13 cellular contexts compared by ENCODE assay signal in the genomic region with DNA sequence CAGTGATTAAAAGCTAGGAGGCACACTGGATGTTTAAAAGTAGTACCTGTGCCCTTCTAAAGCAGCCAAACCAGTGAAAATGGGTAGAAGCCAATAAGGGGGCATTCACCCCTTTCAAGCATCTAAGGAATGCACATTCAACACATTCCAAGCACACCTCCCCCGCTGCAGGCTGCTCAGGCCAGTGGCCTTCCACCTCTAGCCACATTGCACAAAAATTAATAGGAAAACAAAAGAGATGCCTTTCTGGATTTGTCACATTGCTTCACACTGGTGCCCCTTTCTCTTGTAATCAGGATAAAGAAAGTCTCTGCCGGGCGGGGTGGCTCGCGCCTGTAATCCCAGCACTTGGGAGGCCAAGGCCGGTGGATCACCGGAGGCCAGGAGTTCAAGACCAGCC.
DNase-seq lines count a peak whose midpoint lies in the region; ATAC-seq and TF ChIP-seq lines count a peak whose summit lies in the region.
"Had no signal": no experiment of that assay in that cellular context is flagged by ENCODE, and none has a peak within 500 bp of the region (broad histone marks: within the 10 kb centered on the region; RNA-seq: fewer than 3 reads in every experiment).

No MANE protein-coding gene starts in this region.

- no TSS peak for BruUV-seq in Caco-2 (replicated peaks; lab: Mats Ljungman, UMichigan)
- no TSS peak for BruUV-seq in OCI-LY7 (replicated peaks; lab: Mats Ljungman, UMichigan)

- H3K27ac Mint-ChIP-seq in Caco-2 (ENCODE audit: unreplicated experiment): peak overlapping the region; percentile 84
- H3K27ac Mint-ChIP-seq in mesothelial cell of epicardium: peak overlapping the region; percentile 88
- H3K27ac Mint-ChIP-seq: B cell had no signal

- TF ChIP-seq CTCF in Caco-2 (IDR thresholded peaks at IDR 0.05; ENCODE audit: insufficient read depth in 1 of 2, low read depth in 1 of 2, low read length in 1 of 2, severe bottlenecking in 1 of 2, unreplicated experiment in 1 of 2): no peak
- no peak for TF ChIP-seq CTCF in mesothelial cell of epicardium (IDR thresholded peaks at IDR 0.05; ENCODE audit: unreplicated experiment)
- TF ChIP-seq CTCF in OCI-LY7 (conservative IDR thresholded peaks at IDR 0.05; ENCODE audit: low read length): no peak

- no peaks in the 10 kb centered on the region for H3K36me3 ChIP-seq in Caco-2 (ENCODE audit: control insufficient read depth, insufficient read depth, low read length)
- H3K36me3 ChIP-seq in ectodermal cell (ENCODE audit: control insufficient read depth, insufficient read depth, low read length): no peaks in the 10 kb centered on the region
- H3K36me3 ChIP-seq in OCI-LY7 (ENCODE audit: insufficient read depth, low read length): no peaks in the 10 kb centered on the region
- H3K36me3 ChIP-seq: vagina had no signal

- H2AFZ ChIP-seq in OCI-LY7 (ENCODE audit: low read length): no peak overlapping the region

- H3K9me3 ChIP-seq in Caco-2: no peaks in the 10 kb centered on the region
- no peaks in the 10 kb centered on the region for H3K9me3 ChIP-seq in ectodermal cell (ENCODE audit: control insufficient read depth, low read length)
- H3K9me3 ChIP-seq in OCI-LY7 (ENCODE audit: low read length): no peaks in the 10 kb centered on the region
- H3K9me3 ChIP-seq: vagina had no signal

- H3K36me3 Mint-ChIP-seq in Caco-2 (ENCODE audit: insufficient read depth, unreplicated experiment): peaks cover 9% of the 10 kb centered on the region
- H3K36me3 Mint-ChIP-seq in mesothelial cell of epicardium: peaks cover 5% of the 10 kb centered on the region

- intact Hi-C loops in Caco-2 (cut with micrococcal nuclease; ENCODE audit: unreplicated experiment): no loop called here
- intact Hi-C loops in OCI-LY7 (cut with micrococcal nuclease; ENCODE audit: unreplicated experiment): no loop called here

- no peaks in the 10 kb centered on the region for H3K9me2 ChIP-seq in OCI-LY7 (ENCODE audit: insufficient read depth, low read length)

- H3K27me3 ChIP-seq in Caco-2 (replicated peaks; ENCODE audit: control insufficient read depth, insufficient read depth, low read length): no peaks in the 10 kb centered on the region
- H3K27me3 ChIP-seq in ectodermal cell (ENCODE audit: control insufficient read depth, insufficient read depth, low read length, poor library complexity, severe bottlenecking): no peaks in the 10 kb centered on the region
- H3K27me3 ChIP-seq: vagina had no signal

- H3K4me1 ChIP-seq in Caco-2: peaks cover 16% of the 10 kb centered on the region
- peaks cover 3% of the 10 kb centered on the region for H3K4me1 ChIP-seq in ectodermal cell (ENCODE audit: control insufficient read depth, insufficient read depth, low read length)
- H3K4me1 ChIP-seq in OCI-LY7 (ENCODE audit: insufficient read depth, low read length, poor library complexity, severe bottlenecking): no peaks in the 10 kb centered on the region

- POLR2A ChIA-PET in Caco-2 (lab: Charles Lee): no interaction called here
- POLR2A ChIA-PET in OCI-LY7 (lab: Charles Lee): interaction anchor here (1.3 to 1.6 kb wide), 2 partner anchors 9 to 16 kb away, joined by 3 to 4 read pairs; no protein-coding TSS in a partner anchor

- no peaks in the 10 kb centered on the region for H3K27me3 Mint-ChIP-seq in Caco-2 (ENCODE audit: insufficient read depth, unreplicated experiment)
- no peaks in the 10 kb centered on the region for H3K27me3 Mint-ChIP-seq in mesothelial cell of epicardium (ENCODE audit: low read depth)
- H3K27me3 Mint-ChIP-seq: B cell had no signal

- no peaks in the 10 kb centered on the region for H3K9me3 Mint-ChIP-seq in Caco-2 (ENCODE audit: unreplicated experiment)
- H3K9me3 Mint-ChIP-seq in mesothelial cell of epicardium: no peaks in the 10 kb centered on the region

- DNase-seq in Caco-2: peak; percentile 72 to 82
- DNase-seq in M059J (ENCODE audit: low read depth): peak; percentile 93
- DNase-seq in mesothelial cell of epicardium (ENCODE audit: low spot score in 2 of 2, unreplicated experiment in 2 of 2): no peak
- DNase-seq in NCI-H510A treated with DMSO at 0.1 percent for 48 hours (lab: John Stamatoyannopoulos, UW): no peak
- DNase-seq in OCI-LY7 (ENCODE audit: low spot score): no peak
- DNase-seq: activated T-cell treated with anti-CD3 and anti-CD28 coated beads, Interleukin-2, amount 50 U/mL, for 1 hour; caudate nucleus; NCI-H526 treated with DMSO at 0.1 percent for 48 hours had no signal

- WGBS in ectodermal cell, 2 experiments: 79% methylated on average over 7 of the region's 7 CpGs

- no peaks in the 10 kb centered on the region for H3K79me2 ChIP-seq in OCI-LY7 (ENCODE audit: insufficient read depth, low read depth, low read length)

- CTCF ChIA-PET in Caco-2 (lab: Charles Lee): no interaction called here
- CTCF ChIA-PET in OCI-LY7 (lab: Charles Lee; ENCODE audit: unreplicated experiment): no interaction called here

- H4K20me1 ChIP-seq in OCI-LY7 (ENCODE audit: insufficient read depth, low read length): no peaks in the 10 kb centered on the region

- H3K4me3 ChIP-seq in Caco-2 (ENCODE audit: low read depth, low read length): no peak overlapping the region
- no peak overlapping the region for H3K4me3 ChIP-seq in ectodermal cell (ENCODE audit: insufficient read depth, low read depth, low read length)
- no peak overlapping the region for H3K4me3 ChIP-seq in OCI-LY7 (ENCODE audit: low read depth, low read length, poor library complexity, severe bottlenecking)
- H3K4me3 ChIP-seq: vagina had no signal

- H3K4me1 Mint-ChIP-seq in Caco-2 (ENCODE audit: low read depth, unreplicated experiment) (peaks cover 11% of the 10 kb centered on the region), mesothelial cell of epicardium (peaks cover 55% of the 10 kb centered on the region)
- H3K4me1 Mint-ChIP-seq: B cell had no signal

- H3K4me2 ChIP-seq in OCI-LY7 (ENCODE audit: low read length): no peak overlapping the region

- H3K4me3 Mint-ChIP-seq in Caco-2 (ENCODE audit: unreplicated experiment) (peak overlapping the region; percentile 22), mesothelial cell of epicardium (no peak overlapping the region)
- H3K4me3 Mint-ChIP-seq: B cell had no signal

- no peak for ATAC-seq in GM21390 (IDR thresholded peaks at IDR 0.05; ENCODE audit: unreplicated experiment)
- no peak for ATAC-seq in GM19328 (IDR thresholded peaks at IDR 0.05; ENCODE audit: unreplicated experiment)

- peak overlapping the region; percentile 21 for H3K27ac ChIP-seq in ectodermal cell (ENCODE audit: insufficient read depth, low read depth, low read length, poor library complexity, severe bottlenecking)
- H3K27ac ChIP-seq in OCI-LY7 (ENCODE audit: low read depth, low read length, poor library complexity, severe bottlenecking): no peak overlapping the region
- H3K27ac ChIP-seq: vagina had no signal

Comparison
In these comparisons a context has a peak if more than half of its experiments do, and no peak if none do; other contexts are left out.
1. DNase-seq: peak in Caco-2 (2 of 2) and M059J (single experiment); none in mesothelial cell of epicardium (0 of 2), NCI-H510A treated with DMSO at 0.1 percent for 48 hours (single experiment) and OCI-LY7 (single experiment).